23 cellular contexts compared by ENCODE assay signal in the genomic region with DNA sequence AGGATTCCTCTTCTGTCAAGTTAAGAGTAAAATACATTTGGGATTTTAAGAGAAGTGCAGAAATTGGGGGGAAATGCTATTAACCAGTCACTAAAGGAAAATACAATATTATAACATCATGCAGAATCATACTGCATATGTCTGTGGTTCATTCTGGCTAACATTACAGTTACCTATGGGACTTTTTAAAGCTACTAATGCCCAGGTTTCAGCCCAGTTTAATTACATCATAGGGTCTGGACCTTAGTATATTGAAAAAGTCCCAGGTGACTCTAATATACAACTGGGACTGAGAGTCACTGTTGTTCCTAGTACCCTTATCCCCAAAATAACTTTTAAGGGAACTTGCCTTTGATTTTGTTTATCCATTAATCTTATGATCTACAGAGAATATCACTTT. TPM values are rescaled to one million over a fixed set of nuclear protein-coding genes. Genes with fewer than 3 reads are reported as not detected.
A peak's percentile ranks its signal among the peaks of the same experiment; 100 is the strongest.
DNase-seq lines count a peak whose midpoint lies in the region; ATAC-seq and TF ChIP-seq lines count a peak whose summit lies in the region.
"Had no signal": no experiment of that assay in that cellular context is flagged by ENCODE, and none has a peak within 500 bp of the region (broad histone marks: within the 10 kb centered on the region; RNA-seq: fewer than 3 reads in every experiment).

No MANE protein-coding gene starts in this region.

- no peaks in the 10 kb centered on the region for H3K9me3 ChIP-seq in T-helper 17 cell (ENCODE audit: control insufficient read depth, low read length, poor library complexity, severe bottlenecking)
- H3K9me3 ChIP-seq: A549; BE2C; BLaER1 treated with 17β-estradiol and CSF1 and Interleukin-3, amounts not matched to agents 10 nM and 100 nM had no signal

- no peak for ATAC-seq in activated CD8-positive, alpha-beta memory T cell treated with anti-CD3 and anti-CD28 coated beads, Interleukin-2, amount 10 ng/mL, durations not matched to agents 7 days and 5 days
- ATAC-seq in GM18868 (IDR thresholded peaks at IDR 0.05; ENCODE audit: unreplicated experiment) (peak; percentile 61), T-helper 17 cell (no peak), HG02678 (IDR thresholded peaks at IDR 0.05; ENCODE audit: unreplicated experiment) (no peak)
- ATAC-seq: A549 had no signal

- H3K27ac Mint-ChIP-seq in activated CD8-positive, alpha-beta memory T cell treated with anti-CD3 and anti-CD28 coated beads, Interleukin-2, amount 10 ng/mL, durations not matched to agents 7 days and 5 days: peak overlapping the region; percentile 50
- H3K27ac Mint-ChIP-seq in T-helper 17 cell (peak overlapping the region; percentile 11), endothelial cell (ENCODE audit: unreplicated experiment) (peak overlapping the region; percentile 32)
- H3K27ac Mint-ChIP-seq: CD4-positive, alpha-beta T cell had no signal

- no peaks in the 10 kb centered on the region for H3K27me3 Mint-ChIP-seq in activated CD8-positive, alpha-beta memory T cell treated with anti-CD3 and anti-CD28 coated beads, Interleukin-2, amount 10 ng/mL, durations not matched to agents 7 days and 5 days
- no peaks in the 10 kb centered on the region for H3K27me3 Mint-ChIP-seq in T-helper 17 cell
- H3K27me3 Mint-ChIP-seq in endothelial cell (ENCODE audit: unreplicated experiment): no peaks in the 10 kb centered on the region
- H3K27me3 Mint-ChIP-seq: CD4-positive, alpha-beta T cell; CD8-positive, alpha-beta memory T cell had no signal

- TF ChIP-seq CTCF in endothelial cell (IDR thresholded peaks at IDR 0.05; ENCODE audit: unreplicated experiment): no peak

- CTCF ChIA-PET in activated CD8-positive, alpha-beta memory T cell treated with anti-CD3 and anti-CD28 coated beads, Interleukin-2, amount 10 ng/mL, durations not matched to agents 7 days and 5 days (lab: Charles Lee): no interaction called here

- no peak overlapping the region for H3K4me3 Mint-ChIP-seq in activated CD8-positive, alpha-beta memory T cell treated with anti-CD3 and anti-CD28 coated beads, Interleukin-2, amount 10 ng/mL, durations not matched to agents 7 days and 5 days
- H3K4me3 Mint-ChIP-seq in T-helper 17 cell: no peak overlapping the region
- H3K4me3 Mint-ChIP-seq in endothelial cell (ENCODE audit: unreplicated experiment): no peak overlapping the region
- H3K4me3 Mint-ChIP-seq: CD14-positive monocyte; CD4-positive, alpha-beta T cell; CD8-positive, alpha-beta memory T cell had no signal

- H3K36me3 Mint-ChIP-seq in activated CD8-positive, alpha-beta memory T cell treated with anti-CD3 and anti-CD28 coated beads, Interleukin-2, amount 10 ng/mL, durations not matched to agents 7 days and 5 days: peaks cover 51% of the 10 kb centered on the region
- H3K36me3 Mint-ChIP-seq in T-helper 17 cell (ENCODE audit: low read depth) (peaks cover 8% of the 10 kb centered on the region), endothelial cell (ENCODE audit: low read depth, unreplicated experiment) (peaks cover 16% of the 10 kb centered on the region)

- H3K4me1 Mint-ChIP-seq in activated CD8-positive, alpha-beta memory T cell treated with anti-CD3 and anti-CD28 coated beads, Interleukin-2, amount 10 ng/mL, durations not matched to agents 7 days and 5 days: peaks cover 18% of the 10 kb centered on the region
- H3K4me1 Mint-ChIP-seq in T-helper 17 cell: peaks cover 7% of the 10 kb centered on the region
- H3K4me1 Mint-ChIP-seq in endothelial cell (ENCODE audit: unreplicated experiment): peaks cover 9% of the 10 kb centered on the region

- H3K9me3 Mint-ChIP-seq in activated CD8-positive, alpha-beta memory T cell treated with anti-CD3 and anti-CD28 coated beads, Interleukin-2, amount 10 ng/mL, durations not matched to agents 7 days and 5 days (ENCODE audit: low read depth): no peaks in the 10 kb centered on the region
- H3K9me3 Mint-ChIP-seq in endothelial cell (ENCODE audit: unreplicated experiment): no peaks in the 10 kb centered on the region
- H3K9me3 Mint-ChIP-seq: CD14-positive monocyte; CD4-positive, alpha-beta T cell; CD8-positive, alpha-beta memory T cell had no signal

- no peak for DNase-seq in activated CD8-positive, alpha-beta memory T cell treated with anti-CD3 and anti-CD28 coated beads, Interleukin-2, amount 10 ng/mL, durations not matched to agents 7 days and 5 days
- no peak for DNase-seq in activated CD8-positive, alpha-beta memory T cell treated with anti-CD3 and anti-CD28 coated beads, Interleukin-2, amount 50 U/mL, for 48 hours
- DNase-seq in T-helper 17 cell (no peak), endothelial cell (ENCODE audit: low spot score) (no peak), NCI-H345 (lab: John Stamatoyannopoulos, UW) (no peak)
- DNase-seq: 8988T; ACHN; AML-193; BE2C; CD4-positive, alpha-beta T cell; CD8-positive, alpha-beta memory T cell; DMS 273 treated with DMSO at 0.1 percent for 48 hours; DMS79; EL; GDM1; GM23248; H7; HCEC 1CT had no signal

RNA-seq across cellular contexts. Expression of a gene that starts 10.0 kb away (rescaled TPM):
- 10 to 100 TPM; 64.7 to 97.4 TPM for total RNA-seq in activated CD8-positive, alpha-beta memory T cell treated with anti-CD3 and anti-CD28 coated beads, Interleukin-2, amount 10 ng/mL, durations not matched to agents 7 days and 5 days
- total RNA-seq in T-helper 17 cell (10 to 100 TPM; 39.6 to 43.4 TPM), endothelial cell (ENCODE audit: unreplicated experiment) (41.7 TPM)

RNA-seq across cellular contexts. Expression of a gene that starts 10.1 kb away (rescaled TPM):
- 10 to 100 TPM; 26.2 to 28.5 TPM for total RNA-seq in activated CD8-positive, alpha-beta memory T cell treated with anti-CD3 and anti-CD28 coated beads, Interleukin-2, amount 10 ng/mL, durations not matched to agents 7 days and 5 days
- 10 to 100 TPM; 22.2 to 22.7 TPM for total RNA-seq in T-helper 17 cell
- 20.2 TPM for total RNA-seq in endothelial cell (ENCODE audit: unreplicated experiment)
